In the genomic region with DNA sequence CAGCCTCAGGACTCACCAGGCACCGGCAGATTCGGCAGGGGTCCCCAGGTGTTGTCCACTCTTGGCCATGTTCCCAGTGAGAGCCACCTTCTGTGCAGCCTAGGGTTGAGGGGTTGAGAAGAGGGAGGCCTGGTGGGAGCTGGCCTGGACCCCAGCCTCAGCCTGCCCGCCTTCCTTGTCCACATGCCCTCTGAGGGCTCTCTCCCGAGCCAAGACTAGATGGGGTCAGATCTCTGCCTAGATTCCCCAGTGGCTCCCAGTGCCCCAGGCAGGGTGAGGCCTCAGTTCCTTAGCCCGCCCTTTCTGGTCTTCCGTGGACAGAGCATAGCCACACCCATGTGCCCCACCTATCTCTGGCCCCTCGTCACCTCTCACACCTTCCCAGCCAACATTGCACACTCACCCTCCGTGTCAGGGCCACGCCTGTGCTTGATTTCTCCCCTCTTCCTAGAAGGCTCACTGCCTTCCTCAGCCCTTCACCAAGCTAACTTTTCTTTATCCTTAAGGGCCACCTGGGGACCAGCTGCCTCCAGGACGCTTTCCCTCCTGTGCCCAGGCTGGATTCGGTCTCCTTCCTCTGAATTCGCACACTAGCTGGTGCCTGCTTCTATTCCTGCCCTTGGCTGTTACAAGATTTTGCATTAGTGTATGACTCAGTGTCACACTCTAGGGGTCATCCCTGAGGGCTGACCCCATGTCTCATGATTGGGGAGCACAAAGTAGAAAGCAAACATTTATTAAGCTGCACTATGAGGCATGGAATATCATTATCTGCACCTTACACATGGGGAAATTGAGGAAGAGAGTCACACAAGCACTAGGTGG, we compare ENCODE assay signal across 16 cellular contexts. TPM values are rescaled to one million over a fixed set of nuclear protein-coding genes. Genes with fewer than 3 reads are reported as not detected.
DNase-seq lines count a peak whose midpoint lies in the region; ATAC-seq and TF ChIP-seq lines count a peak whose summit lies in the region.
"Had no signal": no experiment of that assay in that cellular context is flagged by ENCODE, and none has a peak within 500 bp of the region (broad histone marks: within the 10 kb centered on the region; RNA-seq: fewer than 3 reads in every experiment).

No MANE protein-coding gene starts in this region.

- no peak overlapping the region for H2AFZ ChIP-seq in neuronal stem cell (ENCODE audit: low read length)

- H3K18ac ChIP-seq in neuronal stem cell (ENCODE audit: low read length) = no peak overlapping the region

- no peak overlapping the region for H2BK15ac ChIP-seq in neuronal stem cell (ENCODE audit: low read length)

- H3K9ac ChIP-seq in neuronal stem cell (ENCODE audit: low read depth, low read length, poor library complexity) = peak overlapping the region; percentile 44
- H3K9ac ChIP-seq: BLaER1 had no signal

- H3K4me3 ChIP-seq in neuronal stem cell (ENCODE audit: low read length in 2 of 2) (no peak overlapping the region), gastrocnemius medialis (no peak overlapping the region)
- H3K4me3 ChIP-seq: BLaER1, coronary artery, prostate gland had no signal

- H3K4me2 ChIP-seq in neuronal stem cell (ENCODE audit: insufficient read depth, low read length, poor library complexity, severe bottlenecking) = no peak overlapping the region
- H3K4me2 ChIP-seq: BLaER1 had no signal

- H4K91ac ChIP-seq in neuronal stem cell (ENCODE audit: low read depth, low read length, poor library complexity) = no peak overlapping the region

- H2BK12ac ChIP-seq in neuronal stem cell (ENCODE audit: low read length) = peak overlapping the region; percentile 58

- H3K4me1 ChIP-seq in neuronal stem cell (ENCODE audit: control insufficient read depth in 2 of 2, insufficient read depth in 1 of 2, low read depth in 1 of 2, low read length in 2 of 2) = no peaks in the 10 kb centered on the region
- H3K4me1 ChIP-seq in gastrocnemius medialis = no peaks in the 10 kb centered on the region
- H3K4me1 ChIP-seq: BLaER1, prostate gland had no signal

- H3K27me3 ChIP-seq in neuronal stem cell (ENCODE audit: control insufficient read depth in 3 of 3, insufficient read depth in 3 of 3, low read depth in 1 of 3, low read length in 3 of 3) (peaks cover 0 to 10% (median 0%) of the 10 kb centered on the region in 3 experiments), gastrocnemius medialis (peaks cover 0 to 6% (median 0%) of the 10 kb centered on the region in 3 donors)
- H3K27me3 ChIP-seq: BLaER1 had no signal

- DNase-seq in Caki2 (ENCODE audit: low read depth) = peak; percentile 94
- DNase-seq in LoVo (ENCODE audit: low spot score) = peak; percentile 68
- DNase-seq in dermis blood vessel endothelial cell = peak; percentile 15
- DNase-seq in neuronal stem cell (ENCODE audit: low spot score) = no peak
- DNase-seq in SKM-1 treated with dmso at 0.1 percent for 144 hours (lab: John Stamatoyannopoulos, UW; ENCODE audit: unreplicated experiment) = no peak
- no peak for DNase-seq in MV-4-11 (lab: John Stamatoyannopoulos, UW)
- no peak for DNase-seq in gastrocnemius medialis
- DNase-seq: HFFc6; NCI-H1417; NCI-H510A treated with DMSO at 0.1 percent for 48 hours; stimulated activated CD4-positive, alpha-beta T cell treated with anti-CD3 and anti-CD28 coated beads, Interleukin-4, amount 100 ng/mL, for 24 hours; stimulated activated naive CD8-positive, alpha-beta T cell treated with anti-CD3 and anti-CD28 coated beads, Interleukin-15, Interleukin-2, amounts not matched to agents 100 U/mL and 50 U/mL, for 24 hours had no signal

- no peaks in the 10 kb centered on the region for H3K36me3 ChIP-seq in neuronal stem cell (replicated peaks in 1 of 2; ENCODE audit: control insufficient read depth in 2 of 2, insufficient read depth in 2 of 2, low read length in 2 of 2)
- H3K36me3 ChIP-seq in gastrocnemius medialis = no peaks in the 10 kb centered on the region
- H3K36me3 ChIP-seq: BLaER1, prostate gland had no signal

- no peak overlapping the region for H3K27ac ChIP-seq in neuronal stem cell (replicated peaks; ENCODE audit: low read length)
- H3K27ac ChIP-seq in gastrocnemius medialis = no peak overlapping the region
- H3K27ac ChIP-seq: BLaER1, coronary artery, prostate gland had no signal

- no peak for ATAC-seq in gastrocnemius medialis
- no peak for ATAC-seq in HG03045 (IDR thresholded peaks at IDR 0.05; ENCODE audit: unreplicated experiment)
- ATAC-seq: stimulated activated naive CD8-positive, alpha-beta T cell treated with anti-CD3 and anti-CD28 coated beads, Interleukin-15, Interleukin-2, amounts not matched to agents 100 U/mL and 50 U/mL, for 24 hours had no signal

- no peak for TF ChIP-seq CTCF in gastrocnemius medialis (IDR thresholded peaks at IDR 0.05 in 4 of 5, conservative IDR thresholded peaks at IDR 0.05 in 1 of 5)

- WGBS in neuronal stem cell (ENCODE audit: extremely low coverage in 2 of 2, insufficient read length in 2 of 2, insufficient replicate concordance in 1 of 2), 2 donors = no CpG with 5 or more reads among the region's 12 CpGs

- no peak overlapping the region for H2BK5ac ChIP-seq in neuronal stem cell (ENCODE audit: low read length)

- H3K9me3 ChIP-seq in neuronal stem cell (replicated peaks in 1 of 2; ENCODE audit: control insufficient read depth in 2 of 2, insufficient read depth in 1 of 2, low read depth in 1 of 2, low read length in 2 of 2) (peaks cover 0 to 4% of the 10 kb centered on the region in 2 donors), gastrocnemius medialis (no peaks in the 10 kb centered on the region)
- H3K9me3 ChIP-seq: prostate gland had no signal

- no peak overlapping the region for H3K14ac ChIP-seq in neuronal stem cell (ENCODE audit: low read length)

- peak overlapping the region; percentile 90 for H2AK5ac ChIP-seq in neuronal stem cell (ENCODE audit: low read depth, low read length)

- in situ Hi-C loops in Caki2 (cut with HindIII; ENCODE audit: low pct_unique_long_range_greater_than_20kb, low sequenced_read_pairs) = no loop called here
- in situ Hi-C loops in gastrocnemius medialis (cut with MboI; ENCODE audit: low sequenced_read_pairs in 4 of 4) = loop anchor here in 3 of 4 donors (5.0 to 10.0 kb wide), 2 partner anchors 189 to 192 kb away; no protein-coding TSS in a partner anchor

- H4K8ac ChIP-seq in neuronal stem cell (ENCODE audit: low read depth, low read length) = no peak overlapping the region

- H3K4ac ChIP-seq in neuronal stem cell (ENCODE audit: low read length) = no peak overlapping the region

- peak overlapping the region; percentile 3 for H3K23ac ChIP-seq in neuronal stem cell (ENCODE audit: low read depth, low read length, poor library complexity)

- intact Hi-C loops in gastrocnemius medialis (cut with DNase I; ENCODE audit: low total_unique reads) = no loop called here

- no peak overlapping the region for H2BK120ac ChIP-seq in neuronal stem cell (ENCODE audit: low read depth, low read length)

- no peak for TF ChIP-seq POLR2A in gastrocnemius medialis (IDR thresholded peaks at IDR 0.05)

- no peaks in the 10 kb centered on the region for H3K79me1 ChIP-seq in neuronal stem cell (ENCODE audit: low read depth, low read length)

RNA-seq across cellular contexts. Expression of a gene that starts 7.5 kb away (rescaled TPM):
- total RNA-seq in Caki2 (2014; rRNA removed; shearing (Covaris generic); ENCODE audit: low replicate concordance) = 2.1 and 5.1 TPM in 2 replicates
- total RNA-seq in dermis blood vessel endothelial cell (0.17 TPM in 1 of 2 replicates, not detected in the other), gastrocnemius medialis (under 1 TPM in 1 of 4 donors, not detected in 3; 0.10 TPM)
- polyA plus RNA-seq in neuronal stem cell (2013, experiment 1 of 2) = 1.0 TPM
- 1.1 TPM for polyA plus RNA-seq in neuronal stem cell (2013, experiment 2 of 2)

RNA-seq across cellular contexts. Expression of a gene that starts 34.8 kb away (rescaled TPM):
- total RNA-seq in Caki2 (2014; rRNA removed; shearing (Covaris generic); ENCODE audit: low replicate concordance) = 73.4 and 92.1 TPM in 2 replicates
- 0.09 and 0.17 TPM in 2 replicates for total RNA-seq in dermis blood vessel endothelial cell
- polyA plus RNA-seq in neuronal stem cell (2013, experiment 1 of 2) = 0.64 TPM
- polyA plus RNA-seq in neuronal stem cell (2013, experiment 2 of 2) = 0.71 TPM
- total RNA-seq in gastrocnemius medialis = 1 to 10 TPM in 3 of 4 donors, under 1 TPM in 1; 0.27 to 3.8 (median 2.8) TPM

RNA-seq across cellular contexts. Expression of a gene that starts 40.3 kb away (rescaled TPM):
- total RNA-seq in Caki2 (2014; rRNA removed; shearing (Covaris generic); ENCODE audit: low replicate concordance) = 168 and 191 TPM in 2 replicates
- total RNA-seq in dermis blood vessel endothelial cell (86.5 and 93.1 TPM in 2 replicates), gastrocnemius medialis (10 to 100 TPM; 79.3 to 99.2 (median 82.3) TPM)
- 216 TPM for polyA plus RNA-seq in neuronal stem cell (2013, experiment 1 of 2)
- polyA plus RNA-seq in neuronal stem cell (2013, experiment 2 of 2) = 208 TPM

Comparison
In these comparisons a context has a peak if more than half of its experiments do, and no peak if none do; other contexts are left out.
1. DNase-seq: peak in Caki2 (single experiment), LoVo (single experiment) and dermis blood vessel endothelial cell (single experiment); none in neuronal stem cell (single experiment), SKM-1 treated with dmso at 0.1 percent for 144 hours (single experiment), MV-4-11 (single experiment) and gastrocnemius medialis (0 of 2).
2. RNA of a gene that starts 34.8 kb away (total RNA-seq): 73.4 to 92.1 TPM in Caki2; 0.27 to 3.8 TPM in gastrocnemius medialis and 0.09 to 0.17 TPM in dermis blood vessel endothelial cell; every median in the first group is over 10 times any median in the second.